1 cellular context compared by ENCODE assay signal in genomic region chr7:155205368-155206285, GRCh38.
TF ChIP-seq lines count a peak whose summit lies in the region.

No MANE protein-coding gene starts in this region.

TF ChIP-seq in GM12878, 131 proteins besides CTCF, POLR2A, EP300 and RAD21 (continued from another document and continues in another):
- TF ChIP-seq MTA2 (IDR thresholded peaks at IDR 0.05; ENCODE audit: low read depth): peak; percentile 83
- TF ChIP-seq MYC (IDR thresholded peaks at IDR 0.05; ENCODE audit: insufficient read depth, insufficient read length, insufficient replicate concordance, low read length, severe bottlenecking): peak; percentile 75
- 0 out of 2 replicates have a peak, but pooled peaks have one; percentile 48 for TF ChIP-seq IRF4 (IDR thresholded peaks at IDR 0.05; ENCODE audit: low read depth, low read length)
- peak; percentile 25; the same call in 1 of the 2 replicates for TF ChIP-seq PML (IDR thresholded peaks at IDR 0.05; ENCODE audit: low read length)
- TF ChIP-seq ATF2 (IDR thresholded peaks at IDR 0.05; ENCODE audit: low read length): peak; percentile 90
- peak; percentile 76 for TF ChIP-seq NKRF (conservative IDR thresholded peaks at IDR 0.05)
- TF ChIP-seq ZNF687 (IDR thresholded peaks at IDR 0.05): peak; percentile 96
- TF ChIP-seq JUNB (IDR thresholded peaks at IDR 0.05): peak; percentile 88
- peak; percentile 70; the same call in 1 of the 2 replicates for TF ChIP-seq ZBTB40 (IDR thresholded peaks at IDR 0.05; ENCODE audit: borderline replicate concordance)
- TF ChIP-seq JUND (IDR thresholded peaks at IDR 0.05; ENCODE audit: low read depth, low read length): peak; percentile 46; the same call in 1 of the 2 replicates
- peak; percentile 71; the same call in 1 of the 2 replicates for TF ChIP-seq TCF3 (IDR thresholded peaks at IDR 0.05; ENCODE audit: borderline replicate concordance, insufficient read depth, low read depth, low read length)
- TF ChIP-seq YBX1 (IDR thresholded peaks at IDR 0.05): peak; percentile 92
- TF ChIP-seq IRF3 (IDR thresholded peaks at IDR 0.05): peak; percentile 58; the same call in 1 of the 2 replicates
- no peak for TF ChIP-seq MEF2B (IDR thresholded peaks at IDR 0.05; ENCODE audit: partially characterized antibody, poor library complexity, severe bottlenecking)
- TF ChIP-seq NBN (IDR thresholded peaks at IDR 0.05): peak; percentile 99
- TF ChIP-seq HCFC1 (IDR thresholded peaks at IDR 0.05; ENCODE audit: low read length): peak; percentile 41; the same call in 1 of the 2 replicates
- peak; percentile 75; the same call in 1 of the 2 replicates for TF ChIP-seq ZBED1 (IDR thresholded peaks at IDR 0.05; ENCODE audit: borderline replicate concordance)
- peak; percentile 98 for TF ChIP-seq CBFB (IDR thresholded peaks at IDR 0.05; ENCODE audit: low read depth)
- peak; percentile 94 for TF ChIP-seq BCL11A (IDR thresholded peaks at IDR 0.05; ENCODE audit: low read depth, low read length)
- TF ChIP-seq ZNF622 (IDR thresholded peaks at IDR 0.05): peak; percentile 33; the same call in 1 of the 2 replicates
- TF ChIP-seq POLR2AphosphoS5 (IDR thresholded peaks at IDR 0.05; ENCODE audit: low read length): peak; percentile 92
- 0 out of 2 replicates have a peak, but pooled peaks have one; percentile 40 for TF ChIP-seq STAT1 (conservative IDR thresholded peaks at IDR 0.05)
- peak; percentile 95 for TF ChIP-seq NFIC (IDR thresholded peaks at IDR 0.05; ENCODE audit: low read depth, low read length)
- TF ChIP-seq SMC3 (IDR thresholded peaks at IDR 0.05; ENCODE audit: borderline replicate concordance, low read length): no peak
- TF ChIP-seq GATAD2B (conservative IDR thresholded peaks at IDR 0.05; ENCODE audit: low read depth): peak; percentile 48; the same call in 1 of the 2 replicates
- peak; percentile 96 for TF ChIP-seq BCL3 (IDR thresholded peaks at IDR 0.05; ENCODE audit: borderline replicate concordance, insufficient read depth, low read depth, low read length, poor library complexity, severe bottlenecking)
- TF ChIP-seq SREBF2 (IDR thresholded peaks at IDR 0.05; ENCODE audit: low read length): peak; percentile 67; the same call in 1 of the 2 replicates
- 0 out of 2 replicates have a peak, but pooled peaks have one; percentile 39 for TF ChIP-seq ZSCAN29 (IDR thresholded peaks at IDR 0.05)
- TF ChIP-seq PAX5 (IDR thresholded peaks at IDR 0.05; ENCODE audit: borderline replicate concordance, low read depth, low read length): peak; percentile 80; the same call in 1 of the 2 replicates
- no peak for TF ChIP-seq ZNF274 (IDR thresholded peaks at IDR 0.05; ENCODE audit: insufficient read depth, insufficient read length)
- TF ChIP-seq TARDBP (IDR thresholded peaks at IDR 0.05; ENCODE audit: borderline replicate concordance): 0 out of 2 replicates have a peak, but pooled peaks have one; percentile 24
- TF ChIP-seq IKZF1 (conservative IDR thresholded peaks at IDR 0.05): peak; percentile 88
- TF ChIP-seq ELK1 (IDR thresholded peaks at IDR 0.05; ENCODE audit: low read depth, low read length): no peak
- peak; percentile 79; the same call in 1 of the 2 replicates for TF ChIP-seq RELB (IDR thresholded peaks at IDR 0.05; ENCODE audit: low read depth)
- TF ChIP-seq MLLT1 (IDR thresholded peaks at IDR 0.05): peak; percentile 98
- TF ChIP-seq CREB1 (IDR thresholded peaks at IDR 0.05; ENCODE audit: low read depth): peak; percentile 90
- TF ChIP-seq MEF2A (IDR thresholded peaks at IDR 0.05; ENCODE audit: insufficient read depth, low read depth, low read length): 0 out of 2 replicates have a peak, but pooled peaks have one; percentile 56
- TF ChIP-seq SPI1 (IDR thresholded peaks at IDR 0.05; ENCODE audit: borderline replicate concordance, insufficient read depth, low read depth, low read length): peak; percentile 64; the same call in 1 of the 2 replicates
- TF ChIP-seq NR2C2 (IDR thresholded peaks at IDR 0.05; ENCODE audit: borderline replicate concordance, control insufficient read depth, insufficient read length, low read depth): peak; percentile 24
- TF ChIP-seq ASH2L (IDR thresholded peaks at IDR 0.05; ENCODE audit: borderline replicate concordance, low read depth): no peak
- no peak; the same call in 1 of the 2 replicates for TF ChIP-seq ZNF24 (IDR thresholded peaks at IDR 0.05)
- peak; percentile 100 for TF ChIP-seq HDGF (IDR thresholded peaks at IDR 0.05)
- TF ChIP-seq TCF12 (IDR thresholded peaks at IDR 0.05; ENCODE audit: low read depth, low read length): peak; percentile 44; the same call in 1 of the 2 replicates
- peak; percentile 85 for TF ChIP-seq LARP7 (IDR thresholded peaks at IDR 0.05)
